Comparison of ENCODE assay signal across 25 cellular contexts in the genomic region with DNA sequence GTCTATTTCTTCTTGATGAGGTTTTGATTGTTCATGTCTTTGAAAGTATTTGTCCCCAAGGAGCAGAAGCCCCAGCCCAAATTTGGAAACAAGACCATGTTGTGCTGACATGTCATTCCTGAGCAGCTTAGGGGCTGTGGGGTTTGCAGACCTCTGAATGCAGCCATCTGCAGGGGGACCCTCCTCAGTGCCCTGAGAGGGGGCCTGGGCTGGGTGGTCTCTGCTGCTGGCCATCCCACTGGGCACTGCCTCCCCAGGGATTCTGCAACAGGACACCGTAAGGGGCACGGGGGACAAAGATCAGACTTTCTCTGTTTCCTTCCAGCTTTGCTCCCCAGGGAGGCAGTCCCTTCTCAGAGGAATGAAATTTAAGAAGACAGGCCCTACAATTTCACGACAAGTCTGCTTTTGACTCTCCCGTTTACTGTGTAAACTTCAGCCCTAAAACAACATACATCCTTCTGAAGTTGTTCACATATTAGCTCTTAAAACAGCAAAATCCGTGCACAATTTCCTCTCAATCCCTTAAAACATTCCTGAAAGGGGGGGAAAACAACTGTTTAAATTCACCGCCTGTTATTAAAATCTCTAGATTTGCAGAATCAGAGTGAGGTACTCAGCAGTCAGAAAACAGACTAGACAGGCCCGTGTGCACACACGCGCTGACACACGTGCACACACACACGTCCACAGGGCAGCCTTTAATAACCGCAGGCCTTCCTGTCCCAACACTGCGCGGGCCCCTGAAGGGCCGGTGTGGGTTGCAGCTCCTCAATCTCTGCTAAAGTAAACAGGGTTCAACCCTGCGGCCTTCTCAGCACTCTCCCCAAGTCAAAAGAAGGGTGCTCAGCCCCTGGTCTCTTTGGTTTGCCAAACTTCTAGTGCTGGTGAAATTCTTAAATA.
DNase-seq lines count a peak whose midpoint lies in the region; ATAC-seq and TF ChIP-seq lines count a peak whose summit lies in the region.
"Had no signal": no experiment of that assay in that cellular context is flagged by ENCODE, and none has a peak within 500 bp of the region (broad histone marks: within the 10 kb centered on the region; RNA-seq: fewer than 3 reads in every experiment).

No MANE protein-coding gene starts in this region.

- H3K27me3 ChIP-seq in endodermal cell (ENCODE audit: control insufficient read depth, insufficient read depth, low read length, poor library complexity, severe bottlenecking): peaks cover 18% of the 10 kb centered on the region
- H3K27me3 ChIP-seq in thyroid gland: no peaks in the 10 kb centered on the region
- H3K27me3 ChIP-seq in uterus: no peaks in the 10 kb centered on the region
- H3K27me3 ChIP-seq in gastroesophageal sphincter: peaks cover 11% of the 10 kb centered on the region
- H3K27me3 ChIP-seq: testis had no signal

- WGBS in endodermal cell (ENCODE audit: insufficient coverage in 1 of 2, insufficient read length in 1 of 2), 2 experiments: 72 to 90% methylated on average over 11 to 16 of the region's 16 CpGs
- 35 to 55% methylated on average over 16 of the region's 16 CpGs for WGBS in thyroid gland, 2 donors
- WGBS in gastroesophageal sphincter (ENCODE audit: low coverage in 1 of 2), 2 donors: 84 to 91% methylated on average over 10 to 11 of the region's 16 CpGs

- no peak overlapping the region for H3K27ac ChIP-seq in endodermal cell (ENCODE audit: low read depth, low read length)
- H3K27ac ChIP-seq in thyroid gland: peak overlapping the region in 2 of 3 donors; percentile 57 to 77
- no peak overlapping the region for H3K27ac ChIP-seq in uterus
- no peak overlapping the region for H3K27ac ChIP-seq in gastroesophageal sphincter
- H3K27ac ChIP-seq: skin epidermis, testis had no signal

- peaks cover 17% of the 10 kb centered on the region for H3K9me3 Mint-ChIP-seq in endodermal cell
- H3K9me3 Mint-ChIP-seq in mesothelial cell of epicardium: peaks cover 16% of the 10 kb centered on the region
- H3K9me3 Mint-ChIP-seq: activated T-cell treated with anti-CD3 and anti-CD28 coated beads, Interleukin-2, amount 50 U/mL, for 4 hours; central memory CD8-positive, alpha-beta T cell; natural killer cell treated with Interleukin-12 subunit alpha and Interleukin-12 subunit beta and Interleukin-15 and Interleukin-18, amount 100 ng/mL, for 72 hours; stimulated activated naive B cell treated with anti-CD40 and anti-IgM and Interleukin-4, amounts not matched to agents 10 μg/mL and 1 μg/mL and 100 μg/mL, for 72 hours had no signal

- intact Hi-C loops in thyroid gland (cut with DNase I): no loop called here
- intact Hi-C loops in uterus (cut with DNase I; ENCODE audit: low total_unique reads): no loop called here

- TF ChIP-seq EP300 in gastroesophageal sphincter (IDR thresholded peaks at IDR 0.05): no peak

- TF ChIP-seq CTCF in endodermal cell (conservative IDR thresholded peaks at IDR 0.05) (no peak), mesothelial cell of epicardium (IDR thresholded peaks at IDR 0.05; ENCODE audit: unreplicated experiment) (no peak), thyroid gland (IDR thresholded peaks at IDR 0.05) (no peak), uterus (IDR thresholded peaks at IDR 0.05) (no peak), gastroesophageal sphincter (IDR thresholded peaks at IDR 0.05) (no peak)

- no peak overlapping the region for H3K9ac ChIP-seq in endodermal cell (ENCODE audit: extremely low read depth, low read length, poor library complexity, severe bottlenecking)

- H3K4me1 ChIP-seq in endodermal cell (ENCODE audit: control insufficient read depth, insufficient read depth, low read length): no peaks in the 10 kb centered on the region
- peaks cover 19 to 32% of the 10 kb centered on the region in 2 donors for H3K4me1 ChIP-seq in thyroid gland
- H3K4me1 ChIP-seq in uterus: no peaks in the 10 kb centered on the region
- no peaks in the 10 kb centered on the region for H3K4me1 ChIP-seq in gastroesophageal sphincter
- H3K4me1 ChIP-seq: testis had no signal

- H3K4me3 Mint-ChIP-seq in endodermal cell: no peak overlapping the region
- no peak overlapping the region for H3K4me3 Mint-ChIP-seq in mesothelial cell of epicardium
- H3K4me3 Mint-ChIP-seq: activated CD8-positive, alpha-beta T cell treated with anti-CD3 and anti-CD28 coated beads, Interleukin-2, amount 10 ng/mL, durations not matched to agents 7 days and 5 days; activated T-cell treated with anti-CD3 and anti-CD28 coated beads, Interleukin-2, amount 50 U/mL, for 4 hours; central memory CD8-positive, alpha-beta T cell; natural killer cell treated with Interleukin-12 subunit alpha and Interleukin-12 subunit beta and Interleukin-15 and Interleukin-18, amount 100 ng/mL, for 72 hours; stimulated activated naive B cell treated with anti-CD40 and anti-IgM and Interleukin-4, amounts not matched to agents 10 μg/mL and 1 μg/mL and 100 μg/mL, for 72 hours had no signal

- H3K9me3 ChIP-seq in endodermal cell (ENCODE audit: control insufficient read depth, low read length): peaks cover 11% of the 10 kb centered on the region
- no peaks in the 10 kb centered on the region for H3K9me3 ChIP-seq in thyroid gland
- no peaks in the 10 kb centered on the region for H3K9me3 ChIP-seq in uterus
- H3K9me3 ChIP-seq in gastroesophageal sphincter: no peaks in the 10 kb centered on the region
- H3K9me3 ChIP-seq: testis had no signal

- no peaks in the 10 kb centered on the region for H3K36me3 Mint-ChIP-seq in endodermal cell (ENCODE audit: low read depth)
- H3K36me3 Mint-ChIP-seq in mesothelial cell of epicardium: no peaks in the 10 kb centered on the region
- H3K36me3 Mint-ChIP-seq: natural killer cell treated with Interleukin-12 subunit alpha and Interleukin-12 subunit beta and Interleukin-15 and Interleukin-18, amount 100 ng/mL, for 72 hours had no signal

- no peak for TF ChIP-seq POLR2A in thyroid gland (IDR thresholded peaks at IDR 0.05)
- TF ChIP-seq POLR2A in uterus (IDR thresholded peaks at IDR 0.05): no peak
- no peak for TF ChIP-seq POLR2A in gastroesophageal sphincter (IDR thresholded peaks at IDR 0.05)

- no peak for ATAC-seq in gastroesophageal sphincter
- ATAC-seq: activated CD8-positive, alpha-beta T cell treated with anti-CD3 and anti-CD28 coated beads, Interleukin-2, amount 10 ng/mL, durations not matched to agents 7 days and 5 days; activated T-cell treated with anti-CD3 and anti-CD28 coated beads, Interleukin-2, amount 50 U/mL, for 4 hours; natural killer cell treated with Interleukin-12 subunit alpha and Interleukin-12 subunit beta and Interleukin-15 and Interleukin-18, amount 100 ng/mL, for 72 hours; stimulated activated naive B cell treated with anti-CD40 and anti-IgM and Interleukin-4, amounts not matched to agents 10 μg/mL and 1 μg/mL and 100 μg/mL, for 72 hours had no signal

- peak; percentile 2 for DNase-seq in activated CD8-positive, alpha-beta memory T cell treated with anti-CD3 and anti-CD28 coated beads, Interleukin-2, amount 50 U/mL, for 4 hours
- DNase-seq in activated CD8-positive, alpha-beta memory T cell treated with anti-CD3 and anti-CD28 coated beads for 24 hours: no peak
- DNase-seq in endodermal cell (peak; percentile 31), mesothelial cell of epicardium (ENCODE audit: low spot score in 2 of 2, unreplicated experiment in 2 of 2) (no peak), thyroid gland (peak; percentile 52), uterus (no peak), AG08396 (ENCODE audit: low spot score) (no peak)
- DNase-seq: 8988T; activated CD8-positive, alpha-beta T cell treated with anti-CD3 and anti-CD28 coated beads, Interleukin-2, amount 10 ng/mL, durations not matched to agents 7 days and 5 days; activated T-cell treated with anti-CD3 and anti-CD28 coated beads, Interleukin-2, amount 50 U/mL, for 4 hours; anterior cingulate cortex; DMS79; hippocampal formation; KG1; midbrain; NCI-H1436 treated with DMSO at 0.1 percent for 48 hours; NCI-H526; stimulated activated naive B cell treated with anti-CD40 and anti-IgM and Interleukin-4, amounts not matched to agents 10 μg/mL and 1 μg/mL and 100 μg/mL, for 72 hours; T1000; testis had no signal

- H3K4me3 ChIP-seq in endodermal cell (ENCODE audit: low read length) (no peak overlapping the region), thyroid gland (replicated peaks in 1 of 3) (no peak overlapping the region), uterus (no peak overlapping the region), gastroesophageal sphincter (no peak overlapping the region)
- H3K4me3 ChIP-seq: skin epidermis, testis had no signal

- peaks cover 5% of the 10 kb centered on the region for H3K4me1 Mint-ChIP-seq in endodermal cell
- peaks cover 9% of the 10 kb centered on the region for H3K4me1 Mint-ChIP-seq in mesothelial cell of epicardium
- H3K4me1 Mint-ChIP-seq: central memory CD8-positive, alpha-beta T cell had no signal

- H3K27me3 Mint-ChIP-seq in endodermal cell (ENCODE audit: insufficient read depth): peaks cover 79% of the 10 kb centered on the region
- H3K27me3 Mint-ChIP-seq in mesothelial cell of epicardium (ENCODE audit: low read depth): peaks cover 12% of the 10 kb centered on the region
- H3K27me3 Mint-ChIP-seq: central memory CD8-positive, alpha-beta T cell; stimulated activated naive B cell treated with anti-CD40 and anti-IgM and Interleukin-4, amounts not matched to agents 10 μg/mL and 1 μg/mL and 100 μg/mL, for 72 hours had no signal

- H3K36me3 ChIP-seq in endodermal cell (ENCODE audit: control insufficient read depth, insufficient read depth, low read length) (no peaks in the 10 kb centered on the region), thyroid gland (no peaks in the 10 kb centered on the region), uterus (no peaks in the 10 kb centered on the region), gastroesophageal sphincter (no peaks in the 10 kb centered on the region)

- H3K27ac Mint-ChIP-seq in endodermal cell (no peak overlapping the region), mesothelial cell of epicardium (peak overlapping the region; percentile 43)
- H3K27ac Mint-ChIP-seq: activated CD8-positive, alpha-beta T cell treated with anti-CD3 and anti-CD28 coated beads, Interleukin-2, amount 10 ng/mL, durations not matched to agents 7 days and 5 days; natural killer cell treated with Interleukin-12 subunit alpha and Interleukin-12 subunit beta and Interleukin-15 and Interleukin-18, amount 100 ng/mL, for 72 hours; progenitor cell of endocrine pancreas; stimulated activated naive B cell treated with anti-CD40 and anti-IgM and Interleukin-4, amounts not matched to agents 10 μg/mL and 1 μg/mL and 100 μg/mL, for 72 hours had no signal

Comparison
In these comparisons a context has a peak if more than half of its experiments do, and no peak if none do; other contexts are left out.
1. DNase-seq: peak in activated CD8-positive, alpha-beta memory T cell treated with anti-CD3 and anti-CD28 coated beads, Interleukin-2, amount 50 U/mL, for 4 hours (single experiment), endodermal cell (single experiment) and thyroid gland (2 of 2); none in activated CD8-positive, alpha-beta memory T cell treated with anti-CD3 and anti-CD28 coated beads for 24 hours (single experiment), mesothelial cell of epicardium (0 of 2), uterus (0 of 2) and AG08396 (single experiment).
2. H3K27ac ChIP-seq: peak in thyroid gland (2 of 3); none in endodermal cell (single experiment), uterus (0 of 2) and gastroesophageal sphincter (0 of 4).